In genomic region chr4:2433609-2434350, GRCh38 we compare ENCODE assay signal across 24 cellular contexts. TPM values are rescaled to one million over a fixed set of nuclear protein-coding genes. Genes with fewer than 3 reads are reported as not detected.
DNase-seq lines count a peak whose midpoint lies in the region; ATAC-seq and TF ChIP-seq lines count a peak whose summit lies in the region.
"Had no signal": no experiment of that assay in that cellular context is flagged by ENCODE, and none has a peak within 500 bp of the region (broad histone marks: within the 10 kb centered on the region; RNA-seq: fewer than 3 reads in every experiment).

No MANE protein-coding gene starts in this region.

- H3K27me3 ChIP-seq in IMR-90 (ENCODE audit: control insufficient read depth, insufficient read depth, low read length), result peaks cover 2% of the 10 kb centered on the region; the same call in 1 of the 2 replicates
- peaks cover 4% of the 10 kb centered on the region for H3K27me3 ChIP-seq in lower lobe of right lung (ENCODE audit: low read depth)
- no peaks in the 10 kb centered on the region for H3K27me3 ChIP-seq in spleen (replicated peaks in 1 of 7)
- no peaks in the 10 kb centered on the region for H3K27me3 ChIP-seq in Peyer's patch
- H3K27me3 ChIP-seq: testis had no signal

- H2AK5ac ChIP-seq in IMR-90 (ENCODE audit: low read depth, low read length), result peak overlapping the region; percentile 7; the same call in 1 of the 2 replicates

- H3K56ac ChIP-seq in IMR-90 (ENCODE audit: extremely low read depth, insufficient read depth, low read length), result no peak overlapping the region

- H3K4me3 Mint-ChIP-seq in activated T-cell treated with anti-CD3 and anti-CD28 coated beads, Interleukin-2, amount 50 U/mL, for 4 hours, result no peak overlapping the region
- H3K4me3 Mint-ChIP-seq: activated CD4-positive, alpha-beta T cell treated with anti-CD3 and anti-CD28 coated beads for 36 hours; activated naive CD4-positive, alpha-beta T cell treated with anti-CD3 and anti-CD28 coated beads, Interleukin-2, amount 10 ng/mL, durations not matched to agents 7 days and 5 days; CD4-positive, alpha-beta memory T cell had no signal

- CTCF ChIA-PET in IMR-90 (lab: Yijun Ruan, JAX), result no interaction called here

- H4K91ac ChIP-seq in IMR-90 (ENCODE audit: insufficient read depth, low read depth, low read length), result no peak overlapping the region

- intact Hi-C loops in IMR-90 (cut with micrococcal nuclease), result no loop called here
- intact Hi-C loops in lower lobe of right lung (cut with DNase I), result no loop called here
- intact Hi-C loops in spleen (cut with DNase I; ENCODE audit: low total_unique reads), result no loop called here

- no peak overlapping the region for H2BK15ac ChIP-seq in IMR-90 (ENCODE audit: low read depth, low read length)

- DNase-seq in IMR-90, result no peak
- peak; percentile 39 for DNase-seq in lower lobe of right lung
- DNase-seq in spleen, result peak; percentile 58
- no peak for DNase-seq in NCI-H524 treated with DMSO at 0.1 percent for 48 hours (lab: John Stamatoyannopoulos, UW)
- DNase-seq in activated T-cell treated with anti-CD3 and anti-CD28 coated beads, Interleukin-2, amount 50 U/mL, for 4 hours, result no peak
- DNase-seq in NCI-H446 (lab: John Stamatoyannopoulos, UW), result no peak
- no peak for DNase-seq in Peyer's patch
- DNase-seq: activated CD4-positive, alpha-beta T cell treated with anti-CD3 and anti-CD28 coated beads for 36 hours; activated naive CD4-positive, alpha-beta T cell treated with anti-CD3 and anti-CD28 coated beads, Interleukin-2, amount 10 ng/mL, durations not matched to agents 7 days and 5 days; activated T-cell treated with anti-CD3 and anti-CD28 coated beads, Interleukin-2, amount 50 U/mL, for 48 hours; CD4-positive, alpha-beta memory T cell; foreskin keratinocyte; KBM-7; NCI-H1694; T-helper 1 cell; testis had no signal

- H3K79me1 ChIP-seq in IMR-90 (ENCODE audit: low read depth in 1 of 2, low read length in 2 of 2), result no peaks in the 10 kb centered on the region

- no peak overlapping the region for H4K8ac ChIP-seq in IMR-90 (ENCODE audit: low read depth in 2 of 2, low read length in 2 of 2)

- TF ChIP-seq CTCF in IMR-90 (conservative IDR thresholded peaks at IDR 0.05; ENCODE audit: low read depth, low read length) (no peak), lower lobe of right lung (IDR thresholded peaks at IDR 0.05) (no peak), spleen (IDR thresholded peaks at IDR 0.05 in 8 of 11, conservative IDR thresholded peaks at IDR 0.05 in 3 of 11) (no peak), Peyer's patch (IDR thresholded peaks at IDR 0.05) (no peak)

- H3K23ac ChIP-seq in IMR-90 (ENCODE audit: low read depth, low read length), result no peak overlapping the region

- no peak for TF ChIP-seq POLR2A in IMR-90 (IDR thresholded peaks at IDR 0.05; ENCODE audit: low read depth, low read length)
- no peak for TF ChIP-seq POLR2A in spleen (IDR thresholded peaks at IDR 0.05)
- TF ChIP-seq POLR2A in Peyer's patch (IDR thresholded peaks at IDR 0.05), result no peak

- peaks cover 1% of the 10 kb centered on the region for H3K27me3 Mint-ChIP-seq in activated T-cell treated with anti-CD3 and anti-CD28 coated beads, Interleukin-2, amount 50 U/mL, for 4 hours (ENCODE audit: low read depth)
- H3K27me3 Mint-ChIP-seq: activated CD4-positive, alpha-beta T cell treated with anti-CD3 and anti-CD28 coated beads for 36 hours had no signal

- H3K4me2 ChIP-seq in IMR-90 (ENCODE audit: low read depth, low read length), result no peak overlapping the region

- H3K9me3 Mint-ChIP-seq in activated T-cell treated with anti-CD3 and anti-CD28 coated beads, Interleukin-2, amount 50 U/mL, for 4 hours, result no peaks in the 10 kb centered on the region
- H3K9me3 Mint-ChIP-seq: activated naive CD4-positive, alpha-beta T cell treated with anti-CD3 and anti-CD28 coated beads, Interleukin-2, amount 10 ng/mL, durations not matched to agents 7 days and 5 days had no signal

- H3K9me1 ChIP-seq in IMR-90 (ENCODE audit: insufficient read depth, low read length), result 0 out of 2 replicates have a peak, but pooled peaks cover 3% of the 10 kb centered on the region

- H3K9me3 ChIP-seq in IMR-90 (ENCODE audit: control insufficient read depth, insufficient read depth, low read length), result peaks cover 4% of the 10 kb centered on the region; the same call in 1 of the 2 replicates
- peaks cover 3% of the 10 kb centered on the region for H3K9me3 ChIP-seq in lower lobe of right lung
- no peaks in the 10 kb centered on the region for H3K9me3 ChIP-seq in spleen
- no peaks in the 10 kb centered on the region for H3K9me3 ChIP-seq in Peyer's patch
- H3K9me3 ChIP-seq: HAP-1, testis had no signal

- H3K4me3 ChIP-seq in IMR-90 (ENCODE audit: insufficient read depth, low read depth, low read length) (no peak overlapping the region), lower lobe of right lung (no peak overlapping the region), spleen (no peak overlapping the region), Peyer's patch (no peak overlapping the region)
- H3K4me3 ChIP-seq: HAP-1, testis had no signal

- no peak overlapping the region; the same call in 1 of the 2 replicates for H3K4ac ChIP-seq in IMR-90 (ENCODE audit: low read depth, low read length)

- no peak overlapping the region for H3K18ac ChIP-seq in IMR-90 (ENCODE audit: low read depth, low read length)

- TF ChIP-seq RAD21 in IMR-90 (IDR thresholded peaks at IDR 0.05; ENCODE audit: low read length), result no peak

- no peak overlapping the region for H2BK20ac ChIP-seq in IMR-90 (ENCODE audit: low read depth, low read length)

- H2BK120ac ChIP-seq in IMR-90 (ENCODE audit: low read depth, low read length), result no peak overlapping the region

- no TSS peak for BruUV-seq in IMR-90 (replicated peaks; lab: Mats Ljungman, UMichigan)

- H3K36me3 ChIP-seq in IMR-90 (ENCODE audit: control insufficient read depth, insufficient read depth, low read length) (no peaks in the 10 kb centered on the region), lower lobe of right lung (no peaks in the 10 kb centered on the region), spleen (no peaks in the 10 kb centered on the region), Peyer's patch (no peaks in the 10 kb centered on the region)
- H3K36me3 ChIP-seq: HAP-1 had no signal

- dilution Hi-C loops in IMR-90 (cut with HindIII; ENCODE audit: low sequenced_read_pairs, unreplicated experiment), result no loop called here

- H3K27ac ChIP-seq in IMR-90 (ENCODE audit: insufficient read depth, low read length), result no peak overlapping the region
- H3K27ac ChIP-seq in cingulate gyrus (ENCODE audit: low read depth, low read length), result peak overlapping the region; percentile 75
- H3K27ac ChIP-seq in lower lobe of right lung, result no peak overlapping the region
- H3K27ac ChIP-seq in spleen, result no peak overlapping the region
- H3K27ac ChIP-seq in Peyer's patch, result no peak overlapping the region
- H3K27ac ChIP-seq: foreskin keratinocyte, testis had no signal

- no peak overlapping the region for H2AK9ac ChIP-seq in IMR-90 (replicated peaks; ENCODE audit: low read depth, low read length, poor library complexity)

- in situ Hi-C loops in IMR-90 (cut with MboI; ENCODE audit: low sequenced_read_pairs), result no loop called here

- no peak overlapping the region for H3K14ac ChIP-seq in IMR-90 (replicated peaks; ENCODE audit: low read depth, low read length)

- peak overlapping the region; percentile 58 for H2AFZ ChIP-seq in IMR-90 (replicated peaks; ENCODE audit: low read length, poor library complexity)

- H4K20me1 ChIP-seq in IMR-90 (ENCODE audit: insufficient read depth, low read length), result peaks cover 7% of the 10 kb centered on the region

- no peaks in the 10 kb centered on the region for H3K36me3 Mint-ChIP-seq in activated T-cell treated with anti-CD3 and anti-CD28 coated beads, Interleukin-2, amount 50 U/mL, for 4 hours (ENCODE audit: insufficient read depth)
- H3K36me3 Mint-ChIP-seq: activated naive CD4-positive, alpha-beta T cell treated with anti-CD3 and anti-CD28 coated beads, Interleukin-2, amount 10 ng/mL, durations not matched to agents 7 days and 5 days; CD4-positive, alpha-beta memory T cell had no signal

- no peak overlapping the region for H2BK5ac ChIP-seq in IMR-90 (ENCODE audit: low read depth, low read length, poor library complexity, severe bottlenecking)

- no peak overlapping the region for H3K9ac ChIP-seq in IMR-90 (ENCODE audit: low read depth, low read length)

- no peaks in the 10 kb centered on the region for H3K4me1 Mint-ChIP-seq in activated T-cell treated with anti-CD3 and anti-CD28 coated beads, Interleukin-2, amount 50 U/mL, for 4 hours (ENCODE audit: low read depth)
- H3K4me1 Mint-ChIP-seq: activated CD4-positive, alpha-beta T cell treated with anti-CD3 and anti-CD28 coated beads for 36 hours; activated naive CD4-positive, alpha-beta T cell treated with anti-CD3 and anti-CD28 coated beads, Interleukin-2, amount 10 ng/mL, durations not matched to agents 7 days and 5 days; CD4-positive, alpha-beta memory T cell had no signal

- POLR2A ChIA-PET in IMR-90 (lab: Charles Lee; ENCODE audit: unreplicated experiment), result no interaction called here

- ATAC-seq in IMR-90 (ENCODE audit: low read depth) (peak; percentile 18; the same call in 1 of the 2 replicates), lower lobe of right lung (no peak)
- no peak for ATAC-seq in activated T-cell treated with anti-CD3 and anti-CD28 coated beads, Interleukin-2, amount 50 U/mL, for 4 hours
- ATAC-seq: activated CD4-positive, alpha-beta T cell treated with anti-CD3 and anti-CD28 coated beads for 36 hours; foreskin keratinocyte had no signal

- no peak overlapping the region for H4K5ac ChIP-seq in IMR-90 (ENCODE audit: low read depth, low read length)

- 82% methylated on average over 16 of the region's 29 CpGs; no CpG with 5 or more reads in 1 of the 2 experiments for WGBS in IMR-90 (ENCODE audit: extremely low coverage in 2 of 2, insufficient read length in 1 of 2), 2 experiments
- 78 to 85% (median 82%) methylated on average over 24 to 29 of the region's 29 CpGs for WGBS in spleen, 5 donors

- peaks cover 7% of the 10 kb centered on the region for H3K4me1 ChIP-seq in IMR-90 (ENCODE audit: control insufficient read depth, insufficient read depth, low read length)
- H3K4me1 ChIP-seq in lower lobe of right lung, result no peaks in the 10 kb centered on the region
- H3K4me1 ChIP-seq in spleen, result no peaks in the 10 kb centered on the region
- H3K4me1 ChIP-seq in Peyer's patch, result no peaks in the 10 kb centered on the region
- H3K4me1 ChIP-seq: foreskin keratinocyte, HAP-1, testis had no signal

RNA-seq across cellular contexts. Expression of gene CFAP99, which starts 15.0 kb away (rescaled TPM):
- total RNA-seq in IMR-90 (2012; rRNA removed) (not detected in 2 replicates), lower lobe of right lung (4.3 TPM), spleen (under 1 TPM in 1 of 7 donors, not detected in 6; 0.22 TPM), Peyer's patch (1 to 10 TPM in 1 of 4 donors, under 1 TPM in 1, not detected in 2; 0.80 to 1.2 TPM)
- polyA plus RNA-seq in IMR-90 (2012; rRNA removed) (not detected in 2 replicates), spleen (under 1 TPM in 1 of 3 donors, not detected in 2; 0.13 TPM)
- not detected in 2 replicates for polyA plus RNA-seq in IMR-90 (2012; cell fraction: cytosol; rRNA removed)
- polyA plus RNA-seq in IMR-90 (2012; cell fraction: nucleus; rRNA removed; ENCODE audit: low replicate concordance), result not detected in 2 replicates
- not detected for total RNA-seq in activated T-cell treated with anti-CD3 and anti-CD28 coated beads, Interleukin-2, amount 50 U/mL, for 4 hours
- total RNA-seq: activated CD8-positive, alpha-beta memory T cell treated with anti-CD3 and anti-CD28 coated beads for 36 hours; cardiac septum; foreskin keratinocyte; lung microvascular endothelial cell; myocyte; OCI-LY7; sciatic nerve had no signal
- polyA plus RNA-seq: CD4-positive, alpha-beta memory T cell; foreskin keratinocyte had no signal

RNA-seq across cellular contexts. Expression of gene ZFYVE28, which starts 15.3 kb away (rescaled TPM):
- total RNA-seq in IMR-90 (2012; rRNA removed), result 0.36 and 0.56 TPM in 2 replicates
- 1.2 and 1.4 TPM in 2 replicates for polyA plus RNA-seq in IMR-90 (2012; rRNA removed)
- 0.14 and 0.92 TPM in 2 replicates for polyA plus RNA-seq in IMR-90 (2012; cell fraction: cytosol; rRNA removed)
- 2.8 and 3.8 TPM in 2 replicates for polyA plus RNA-seq in IMR-90 (2012; cell fraction: nucleus; rRNA removed; ENCODE audit: low replicate concordance)
- 12.9 TPM for total RNA-seq in lower lobe of right lung
- total RNA-seq in spleen, result 10 to 100 TPM; 11.2 to 31.3 (median 15.7) TPM
- 1 to 10 TPM; 2.7 to 8.5 (median 7.8) TPM for polyA plus RNA-seq in spleen
- total RNA-seq in activated T-cell treated with anti-CD3 and anti-CD28 coated beads, Interleukin-2, amount 50 U/mL, for 4 hours, result 10 to 100 TPM in 1 of 3 donors, 1 to 10 TPM in 2; 7.0 to 10.1 (median 7.1) TPM
- 100 to 1,000 TPM in 1 of 4 donors, 10 to 100 TPM in 3; 20.6 to 153 (median 63.2) TPM for total RNA-seq in Peyer's patch

RNA-seq across cellular contexts. Expression of gene RNF4, which starts 35.1 kb away (rescaled TPM):
- total RNA-seq in IMR-90 (2012; rRNA removed) (63.8 and 64.4 TPM in 2 replicates), lower lobe of right lung (39.3 TPM), spleen (10 to 100 TPM; 57.4 to 82.5 (median 66.4) TPM), Peyer's patch (10 to 100 TPM; 42.2 to 99.0 (median 50.1) TPM)
- polyA plus RNA-seq in IMR-90 (2012; rRNA removed) (70.1 and 73.8 TPM in 2 replicates), spleen (10 to 100 TPM; 22.0 to 35.4 (median 24.0) TPM)
- 35.3 and 42.3 TPM in 2 replicates for polyA plus RNA-seq in IMR-90 (2012; cell fraction: cytosol; rRNA removed)
- polyA plus RNA-seq in IMR-90 (2012; cell fraction: nucleus; rRNA removed; ENCODE audit: low replicate concordance), result 35.1 and 60.0 TPM in 2 replicates
- total RNA-seq in activated T-cell treated with anti-CD3 and anti-CD28 coated beads, Interleukin-2, amount 50 U/mL, for 4 hours, result 100 to 1,000 TPM in 1 of 3 donors, 10 to 100 TPM in 2; 96.7 to 105 (median 97.4) TPM

Comparison
In these comparisons a context has a peak if more than half of its experiments do, and no peak if none do; other contexts are left out.
1. DNase-seq: peak in lower lobe of right lung (single experiment) and spleen (single experiment); none in IMR-90 (single experiment), NCI-H524 treated with DMSO at 0.1 percent for 48 hours (single experiment), activated T-cell treated with anti-CD3 and anti-CD28 coated beads, Interleukin-2, amount 50 U/mL, for 4 hours (single experiment), NCI-H446 (0 of 2) and Peyer's patch (0 of 3).